ENCODE assay signal across 26 cellular contexts in the genomic region with DNA sequence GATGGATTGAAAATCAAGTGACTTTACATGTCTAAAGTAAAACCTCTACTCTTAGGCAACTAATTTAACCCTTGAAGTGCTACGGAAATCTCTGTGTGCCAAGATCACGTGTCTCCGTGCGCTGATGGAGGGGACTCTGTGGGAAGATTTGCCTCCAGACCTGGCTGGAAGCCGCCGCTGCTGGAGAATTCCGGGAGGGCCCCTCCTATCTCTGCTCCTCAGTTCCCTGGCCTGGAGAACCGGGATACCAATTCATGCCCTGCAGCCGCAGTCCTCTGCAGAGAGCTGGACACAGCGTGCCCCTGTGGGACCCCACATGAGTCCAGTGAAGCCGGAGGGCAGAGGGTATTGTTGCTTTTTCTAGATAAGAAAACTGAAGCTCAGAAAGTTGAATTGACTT.
A peak's percentile ranks its signal among the peaks of the same experiment; 100 is the strongest.
DNase-seq lines count a peak whose midpoint lies in the region; FAIRE-seq and TF ChIP-seq lines count a peak whose summit lies in the region.
"Had no signal": no experiment of that assay in that cellular context is flagged by ENCODE, and none has a peak within 500 bp of the region (broad histone marks: within the 10 kb centered on the region; RNA-seq: fewer than 3 reads in every experiment).

No MANE protein-coding gene starts in this region.

- H3K27ac Mint-ChIP-seq in endodermal cell, result no peak overlapping the region
- H3K27ac Mint-ChIP-seq: CD14-positive monocyte; CD4-positive, alpha-beta memory T cell; CD4-positive, CD25-positive, alpha-beta regulatory T cell; CD8-positive, alpha-beta memory T cell had no signal

- no peak overlapping the region for H3K4me3 Mint-ChIP-seq in endodermal cell
- H3K4me3 Mint-ChIP-seq: CD14-positive monocyte; CD4-positive, alpha-beta memory T cell; CD4-positive, CD25-positive, alpha-beta regulatory T cell; CD8-positive, alpha-beta memory T cell had no signal

- H3K9me3 ChIP-seq in endodermal cell (ENCODE audit: control insufficient read depth, low read length) (no peaks in the 10 kb centered on the region), testis (no peaks in the 10 kb centered on the region), kidney (ENCODE audit: control insufficient read depth in 1 of 2, low read length in 2 of 2) (no peaks in the 10 kb centered on the region)
- H3K9me3 ChIP-seq: BE2C, BLaER1 had no signal

- H3K27me3 ChIP-seq in H7 (ENCODE audit: control insufficient read depth, insufficient read depth, low read length) (0 out of 2 replicates have a peak, but pooled peaks cover 3% of the 10 kb centered on the region), endodermal cell (ENCODE audit: control insufficient read depth, insufficient read depth, low read length, poor library complexity, severe bottlenecking) (peaks cover 6% of the 10 kb centered on the region), testis (no peaks in the 10 kb centered on the region)
- H3K27me3 ChIP-seq: BE2C, BLaER1 had no signal

- H3K36me3 ChIP-seq in H7 (replicated peaks; ENCODE audit: control insufficient read depth, insufficient read depth, low read length), result no peaks in the 10 kb centered on the region
- H3K36me3 ChIP-seq in endodermal cell (ENCODE audit: control insufficient read depth, insufficient read depth, low read length), result no peaks in the 10 kb centered on the region
- H3K36me3 ChIP-seq in testis (ENCODE audit: low read depth, missing control alignments), result no peaks in the 10 kb centered on the region
- H3K36me3 ChIP-seq in kidney (ENCODE audit: control insufficient read depth in 1 of 2, insufficient read depth in 2 of 2, low read length in 2 of 2), result no peaks in the 10 kb centered on the region
- H3K36me3 ChIP-seq: BE2C, BLaER1 had no signal

- DNase-seq in H7, result peak; percentile 41
- peak; percentile 37 for DNase-seq in endodermal cell
- DNase-seq in posterior vena cava (ENCODE audit: low spot score), result peak; percentile 61
- DNase-seq in testis, result peak; percentile 0
- no peak for DNase-seq in activated naive CD4-positive, alpha-beta T cell treated with anti-CD3 and anti-CD28 coated beads, Interleukin-2, amount 50 U/mL, for 16 hours
- DNase-seq in kidney, result no peak
- no peak for DNase-seq in DMS79 (lab: John Stamatoyannopoulos, UW)
- DNase-seq: 8988T; ACHN; BE2C; C1 segment of cervical spinal cord; CD4-positive, alpha-beta memory T cell; CD4-positive, CD25-positive, alpha-beta regulatory T cell; CD8-positive, alpha-beta memory T cell; COR-L47; DMS 273 treated with DMSO at 0.1 percent for 48 hours; DMS153; DMS53; DMS79 treated with DMSO at 0.1 percent for 48 hours; GF-D8 had no signal

- 91 to 93% methylated on average over 7 to 11 of the region's 11 CpGs for WGBS in endodermal cell (ENCODE audit: insufficient coverage in 1 of 2, insufficient read length in 1 of 2), 2 experiments
- 80 to 82% methylated on average over 10 to 11 of the region's 11 CpGs for WGBS in testis, 2 donors

- FAIRE-seq in kidney (lab: Jason Lieb, UNC), result no peak
- FAIRE-seq: A204.1, G401.6, GM12891, GM19239 had no signal

- H3K36me3 Mint-ChIP-seq in endodermal cell (ENCODE audit: low read depth), result no peaks in the 10 kb centered on the region
- H3K36me3 Mint-ChIP-seq: CD14-positive monocyte; CD4-positive, alpha-beta memory T cell; CD4-positive, CD25-positive, alpha-beta regulatory T cell; CD8-positive, alpha-beta memory T cell had no signal

- H3K4me1 ChIP-seq in endodermal cell (ENCODE audit: control insufficient read depth, insufficient read depth, low read length), result no peaks in the 10 kb centered on the region
- H3K4me1 ChIP-seq in testis, result no peaks in the 10 kb centered on the region
- no peaks in the 10 kb centered on the region for H3K4me1 ChIP-seq in kidney (ENCODE audit: control insufficient read depth in 1 of 2, insufficient read depth in 1 of 2, low read depth in 1 of 2, low read length in 2 of 2)

- peaks cover 1% of the 10 kb centered on the region for H3K4me1 Mint-ChIP-seq in endodermal cell
- H3K4me1 Mint-ChIP-seq: CD14-positive monocyte; CD4-positive, alpha-beta memory T cell; CD8-positive, alpha-beta memory T cell had no signal

- intact Hi-C loops in posterior vena cava (cut with DNase I), result no loop called here
- intact Hi-C loops in testis (cut with DNase I; ENCODE audit: low total_unique reads), result no loop called here
- intact Hi-C loops in kidney (cut with DNase I), result no loop called here

- H3K9me3 Mint-ChIP-seq in endodermal cell, result no peaks in the 10 kb centered on the region
- H3K9me3 Mint-ChIP-seq: CD4-positive, alpha-beta memory T cell; CD4-positive, CD25-positive, alpha-beta regulatory T cell; CD8-positive, alpha-beta memory T cell had no signal

- H3K9ac ChIP-seq in endodermal cell (ENCODE audit: extremely low read depth, low read length, poor library complexity, severe bottlenecking), result no peak overlapping the region
- no peak overlapping the region for H3K9ac ChIP-seq in kidney (ENCODE audit: low read length in 2 of 2)
- H3K9ac ChIP-seq: BLaER1 had no signal

- peaks cover 15% of the 10 kb centered on the region for H3K27me3 Mint-ChIP-seq in endodermal cell (ENCODE audit: insufficient read depth)

- TF ChIP-seq POLR2A in testis (IDR thresholded peaks at IDR 0.05), result no peak

- TF ChIP-seq CTCF in endodermal cell (conservative IDR thresholded peaks at IDR 0.05) (no peak), testis (IDR thresholded peaks at IDR 0.05) (no peak), kidney (IDR thresholded peaks at IDR 0.05; ENCODE audit: borderline replicate concordance, extremely low read depth, insufficient read depth) (no peak)

- H3K4me3 ChIP-seq in H7 (ENCODE audit: insufficient read depth, low read depth, low read length) (no peak overlapping the region), endodermal cell (ENCODE audit: low read length) (no peak overlapping the region), testis (no peak overlapping the region), kidney (ENCODE audit: low read length in 2 of 2) (no peak overlapping the region)
- H3K4me3 ChIP-seq: BLaER1 had no signal

- H3K27ac ChIP-seq in endodermal cell (ENCODE audit: low read depth, low read length) (no peak overlapping the region), testis (no peak overlapping the region), kidney (ENCODE audit: low read depth in 2 of 2, low read length in 2 of 2) (no peak overlapping the region)
- H3K27ac ChIP-seq: BLaER1 had no signal

Comparison
In these comparisons a context has a peak if more than half of its experiments do, and no peak if none do; other contexts are left out.
1. DNase-seq: peak in H7 (single experiment), endodermal cell (single experiment), posterior vena cava (single experiment) and testis (single experiment); none in activated naive CD4-positive, alpha-beta T cell treated with anti-CD3 and anti-CD28 coated beads, Interleukin-2, amount 50 U/mL, for 16 hours (single experiment), kidney (single experiment) and DMS79 (single experiment).